Comparison of ENCODE assay signal across 7 cellular contexts in genomic region chr2:136135924-136136906, GRCh38. TPM values are rescaled to one million over a fixed set of nuclear protein-coding genes. Genes with fewer than 3 reads are reported as not detected.
A peak's percentile ranks its signal among the peaks of the same experiment; 100 is the strongest.
DNase-seq lines count a peak whose midpoint lies in the region; ATAC-seq and TF ChIP-seq lines count a peak whose summit lies in the region.

No MANE protein-coding gene starts in this region.

- no peak overlapping the region for H3K4me3 Mint-ChIP-seq in endodermal cell

- WGBS in neuronal stem cell (ENCODE audit: extremely low coverage in 2 of 2, insufficient read length in 2 of 2, insufficient replicate concordance in 1 of 2), 2 donors, result no CpG with 5 or more reads among the region's 8 CpGs
- WGBS in endodermal cell (ENCODE audit: insufficient coverage in 1 of 2, insufficient read length in 1 of 2), 2 experiments, result 91% methylated on average over 6 to 8 of the region's 8 CpGs

- H3K4ac ChIP-seq in neuronal stem cell (ENCODE audit: low read length), result no peak overlapping the region

- H4K8ac ChIP-seq in neuronal stem cell (ENCODE audit: low read depth, low read length), result no peak overlapping the region

- peak overlapping the region; percentile 1 for H3K18ac ChIP-seq in neuronal stem cell (ENCODE audit: low read length)

- H3K4me1 ChIP-seq in neuronal stem cell (ENCODE audit: control insufficient read depth in 2 of 2, insufficient read depth in 1 of 2, low read depth in 1 of 2, low read length in 2 of 2), result peaks cover 1 to 6% of the 10 kb centered on the region in 2 donors
- peaks cover 15% of the 10 kb centered on the region for H3K4me1 ChIP-seq in endodermal cell (ENCODE audit: control insufficient read depth, insufficient read depth, low read length)

- H3K9ac ChIP-seq in neuronal stem cell (ENCODE audit: low read depth, low read length, poor library complexity) (no peak overlapping the region), endodermal cell (ENCODE audit: extremely low read depth, low read length, poor library complexity, severe bottlenecking) (no peak overlapping the region)

- H3K9me3 ChIP-seq in neuronal stem cell (replicated peaks in 1 of 2; ENCODE audit: control insufficient read depth in 2 of 2, insufficient read depth in 1 of 2, low read depth in 1 of 2, low read length in 2 of 2), result no peaks in the 10 kb centered on the region
- H3K9me3 ChIP-seq in endodermal cell (ENCODE audit: control insufficient read depth, low read length), result no peaks in the 10 kb centered on the region

- H2AFZ ChIP-seq in neuronal stem cell (ENCODE audit: low read length), result no peak overlapping the region

- no peaks in the 10 kb centered on the region for H3K79me1 ChIP-seq in neuronal stem cell (ENCODE audit: low read depth, low read length)

- no peak overlapping the region for H3K4me2 ChIP-seq in neuronal stem cell (ENCODE audit: insufficient read depth, low read length, poor library complexity, severe bottlenecking)

- H4K91ac ChIP-seq in neuronal stem cell (ENCODE audit: low read depth, low read length, poor library complexity), result no peak overlapping the region

- H3K23ac ChIP-seq in neuronal stem cell (ENCODE audit: low read depth, low read length, poor library complexity), result no peak overlapping the region

- H3K14ac ChIP-seq in neuronal stem cell (ENCODE audit: low read length), result no peak overlapping the region

- H3K9me3 Mint-ChIP-seq in endodermal cell, result no peaks in the 10 kb centered on the region

- DNase-seq in NOMO-1 treated with DMSO at 0.1 percent for 48 hours (lab: John Stamatoyannopoulos, UW; ENCODE audit: unreplicated experiment) (peak; percentile 95), neuronal stem cell (ENCODE audit: low spot score) (no peak), NCI-H1048 (lab: John Stamatoyannopoulos, UW) (no peak), endodermal cell (no peak)
- DNase-seq in activated effector memory CD4-positive, alpha-beta T cell treated with Interleukin-2 at 50 U/mL for 16 hours, result peak; percentile 66

- no peak overlapping the region for H3K27ac Mint-ChIP-seq in endodermal cell

- H2BK15ac ChIP-seq in neuronal stem cell (ENCODE audit: low read length), result no peak overlapping the region

- no peaks in the 10 kb centered on the region for H3K36me3 Mint-ChIP-seq in endodermal cell (ENCODE audit: low read depth)

- H3K4me1 Mint-ChIP-seq in endodermal cell, result peaks cover 63% of the 10 kb centered on the region

- ATAC-seq in GM19035 (IDR thresholded peaks at IDR 0.05; ENCODE audit: unreplicated experiment), result peak; percentile 43
- peak; percentile 51 for ATAC-seq in HG03045 (IDR thresholded peaks at IDR 0.05; ENCODE audit: unreplicated experiment)

- no peak overlapping the region for H2BK120ac ChIP-seq in neuronal stem cell (ENCODE audit: low read depth, low read length)

- H3K27me3 Mint-ChIP-seq in endodermal cell (ENCODE audit: insufficient read depth), result no peaks in the 10 kb centered on the region

- H3K36me3 ChIP-seq in neuronal stem cell (replicated peaks in 1 of 2; ENCODE audit: control insufficient read depth in 2 of 2, insufficient read depth in 2 of 2, low read length in 2 of 2) (no peaks in the 10 kb centered on the region), endodermal cell (ENCODE audit: control insufficient read depth, insufficient read depth, low read length) (no peaks in the 10 kb centered on the region)

- H2AK5ac ChIP-seq in neuronal stem cell (ENCODE audit: low read depth, low read length), result no peak overlapping the region

- H3K27me3 ChIP-seq in neuronal stem cell (ENCODE audit: control insufficient read depth in 3 of 3, insufficient read depth in 3 of 3, low read depth in 1 of 3, low read length in 3 of 3), result peaks cover 0 to 18% (median 0%) of the 10 kb centered on the region in 3 experiments
- H3K27me3 ChIP-seq in endodermal cell (ENCODE audit: control insufficient read depth, insufficient read depth, low read length, poor library complexity, severe bottlenecking), result no peaks in the 10 kb centered on the region

- no peak overlapping the region for H2BK5ac ChIP-seq in neuronal stem cell (ENCODE audit: low read length)

- H3K27ac ChIP-seq in neuronal stem cell (replicated peaks; ENCODE audit: low read length), result no peak overlapping the region
- no peak overlapping the region for H3K27ac ChIP-seq in endodermal cell (ENCODE audit: low read depth, low read length)

- H2BK12ac ChIP-seq in neuronal stem cell (ENCODE audit: low read length), result no peak overlapping the region

- no peak for TF ChIP-seq CTCF in endodermal cell (conservative IDR thresholded peaks at IDR 0.05)

- no peak overlapping the region for H3K4me3 ChIP-seq in neuronal stem cell (ENCODE audit: low read length in 2 of 2)
- H3K4me3 ChIP-seq in endodermal cell (ENCODE audit: low read length), result no peak overlapping the region

RNA-seq across cellular contexts. Expression of gene CXCR4, which starts 18.3 kb away (rescaled TPM):
- polyA plus RNA-seq in neuronal stem cell (2013, experiment 1 of 2), result 20.1 TPM
- 20.4 TPM for polyA plus RNA-seq in neuronal stem cell (2013, experiment 2 of 2)
- total RNA-seq in endodermal cell, result 100 to 1,000 TPM; 287 to 454 TPM
- 303 TPM for polyA plus RNA-seq in endodermal cell (2013, experiment 1 of 2)
- 293 TPM for polyA plus RNA-seq in endodermal cell (2013, experiment 2 of 2)

Comparison
In these comparisons a context has a peak if more than half of its experiments do, and no peak if none do; other contexts are left out.
1. DNase-seq: peak in NOMO-1 treated with DMSO at 0.1 percent for 48 hours (single experiment) and activated effector memory CD4-positive, alpha-beta T cell treated with Interleukin-2 at 50 U/mL for 16 hours (single experiment); none in neuronal stem cell (single experiment), NCI-H1048 (single experiment) and endodermal cell (single experiment).